In genomic region chr11:69382131-69383128, GRCh38 we compare ENCODE assay signal across 11 cellular contexts.
DNase-seq lines count a peak whose midpoint lies in the region; ATAC-seq and TF ChIP-seq lines count a peak whose summit lies in the region.
"Had no signal": no experiment of that assay in that cellular context is flagged by ENCODE, and none has a peak within 500 bp of the region (broad histone marks: within the 10 kb centered on the region; RNA-seq: fewer than 3 reads in every experiment).

No MANE protein-coding gene starts in this region.

- H3K4me1 ChIP-seq in A673 (ENCODE audit: insufficient read depth, low read length, poor library complexity, severe bottlenecking), result peaks cover 7% of the 10 kb centered on the region
- H3K4me1 ChIP-seq: HAP-1 had no signal

- H3K27me3 Mint-ChIP-seq in activated T-helper 17 cell treated with anti-CD3 and anti-CD28 coated beads, Interleukin-2, amount 50 U/mL, for 72 hours, result no peaks in the 10 kb centered on the region
- H3K27me3 Mint-ChIP-seq: brain; CD4-positive, alpha-beta memory T cell had no signal

- CTCF ChIA-PET in A673 (lab: Charles Lee), result no interaction called here

- H3K4me3 ChIP-seq in A673 (ENCODE audit: low read depth, low read length, poor library complexity, severe bottlenecking), result no peak overlapping the region
- H3K4me3 ChIP-seq: HAP-1 had no signal

- intact Hi-C loops in A673 (cut with micrococcal nuclease; ENCODE audit: unreplicated experiment), result no loop called here

- POLR2A ChIA-PET in A673 (lab: Charles Lee; ENCODE audit: low non-redundant PET), result no interaction called here

- no peaks in the 10 kb centered on the region for H3K36me3 ChIP-seq in A673 (ENCODE audit: insufficient read depth, low read length, poor library complexity, severe bottlenecking)
- H3K36me3 ChIP-seq: HAP-1 had no signal

- ATAC-seq in activated T-helper 17 cell treated with anti-CD3 and anti-CD28 coated beads, Interleukin-2, amount 50 U/mL, for 72 hours (replicated peaks), result peak; percentile 74
- no peak for ATAC-seq in GM19351 (IDR thresholded peaks at IDR 0.05; ENCODE audit: unreplicated experiment)

- no peaks in the 10 kb centered on the region for H3K4me1 Mint-ChIP-seq in activated T-helper 17 cell treated with anti-CD3 and anti-CD28 coated beads, Interleukin-2, amount 50 U/mL, for 72 hours
- H3K4me1 Mint-ChIP-seq: CD4-positive, alpha-beta memory T cell had no signal

- H3K27ac Mint-ChIP-seq in activated T-helper 17 cell treated with anti-CD3 and anti-CD28 coated beads, Interleukin-2, amount 50 U/mL, for 72 hours, result no peak overlapping the region
- H3K27ac Mint-ChIP-seq: CD4-positive, alpha-beta memory T cell had no signal

- H3K27me3 ChIP-seq in A673 (replicated peaks; ENCODE audit: insufficient read depth, low read depth, low read length, poor library complexity), result no peaks in the 10 kb centered on the region

- H3K36me3 Mint-ChIP-seq in activated T-helper 17 cell treated with anti-CD3 and anti-CD28 coated beads, Interleukin-2, amount 50 U/mL, for 72 hours (ENCODE audit: low read depth), result no peaks in the 10 kb centered on the region
- H3K36me3 Mint-ChIP-seq: brain had no signal

- H3K27ac ChIP-seq in A673 (ENCODE audit: low read depth, low read length, poor library complexity, severe bottlenecking), result peak overlapping the region; percentile 41

- H3K4me3 Mint-ChIP-seq in activated T-helper 17 cell treated with anti-CD3 and anti-CD28 coated beads, Interleukin-2, amount 50 U/mL, for 72 hours, result peak overlapping the region; percentile 31
- H3K4me3 Mint-ChIP-seq: brain had no signal

- TF ChIP-seq CTCF in A673 (conservative IDR thresholded peaks at IDR 0.05; ENCODE audit: low read depth, low read length), result no peak

- peaks cover 5% of the 10 kb centered on the region for H3K9me3 ChIP-seq in A673 (ENCODE audit: low read depth, low read length, poor library complexity, severe bottlenecking)
- H3K9me3 ChIP-seq: HAP-1 had no signal

- H3K9me3 Mint-ChIP-seq in activated T-helper 17 cell treated with anti-CD3 and anti-CD28 coated beads, Interleukin-2, amount 50 U/mL, for 72 hours, result no peaks in the 10 kb centered on the region

- DNase-seq in A673 (ENCODE audit: low spot score) (no peak), LoVo (ENCODE audit: low spot score) (peak; percentile 63), islet precursor cell (peak; percentile 64), NCI-H524 treated with DMSO at 0.1 percent for 48 hours (lab: John Stamatoyannopoulos, UW) (no peak), NCI-H187 treated with DMSO at 0.1 percent for 48 hours (lab: John Stamatoyannopoulos, UW) (no peak), NK-92 (lab: John Stamatoyannopoulos, UW; ENCODE audit: unreplicated experiment) (no peak)

- no TSS peak for BruUV-seq in A673 (replicated peaks; lab: Mats Ljungman, UMichigan)

Comparison
In these comparisons a context has a peak if more than half of its experiments do, and no peak if none do; other contexts are left out.
1. DNase-seq: peak in LoVo (single experiment) and islet precursor cell (single experiment); none in A673 (single experiment), NCI-H524 treated with DMSO at 0.1 percent for 48 hours (single experiment), NCI-H187 treated with DMSO at 0.1 percent for 48 hours (single experiment) and NK-92 (single experiment).